10 cellular contexts compared by ENCODE assay signal in the genomic region with DNA sequence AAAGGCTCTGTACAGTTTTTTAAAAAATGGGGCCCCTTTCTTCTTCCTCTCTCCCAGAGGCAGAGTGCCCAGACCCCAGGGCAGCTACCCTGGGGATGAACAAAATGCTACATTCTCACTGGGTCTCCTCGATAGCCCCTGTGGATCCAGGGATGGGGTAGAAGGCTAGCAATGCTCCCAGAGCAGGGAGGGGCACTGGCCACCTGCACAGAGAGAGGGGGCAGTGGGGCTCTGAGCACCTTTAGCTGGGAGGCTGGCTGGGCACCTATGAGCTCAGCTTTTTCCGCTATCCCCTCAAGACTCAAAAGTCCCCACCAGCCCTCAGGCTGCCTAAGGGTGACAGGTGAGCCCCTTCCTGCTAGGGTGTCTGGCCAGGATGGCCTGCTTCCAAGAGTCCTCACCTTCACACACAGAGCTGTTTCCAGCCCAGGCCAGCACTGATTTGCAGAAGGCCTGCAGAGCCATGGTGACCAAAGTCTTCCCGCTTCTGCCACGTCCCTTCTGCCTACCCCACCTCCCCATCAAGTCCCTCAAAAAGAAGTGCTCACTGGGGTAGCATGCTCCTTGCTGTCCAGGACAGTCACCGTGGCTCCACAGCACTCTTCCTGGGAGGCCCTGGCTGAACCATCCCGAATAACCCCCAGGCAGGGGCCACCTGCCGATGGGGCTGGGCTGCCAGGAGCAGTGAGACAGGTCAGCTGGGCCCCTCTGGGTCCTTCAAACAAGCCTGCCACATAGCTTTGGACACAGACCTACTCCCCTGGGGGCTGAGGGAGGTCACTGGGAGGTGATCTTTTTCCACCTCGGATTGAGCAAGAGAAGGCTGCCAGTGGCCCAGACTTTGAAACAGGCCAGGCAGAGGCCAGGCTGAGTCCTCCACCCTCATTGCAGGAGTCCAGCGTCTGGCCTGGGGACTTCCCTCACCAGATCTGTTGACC. TPM values are rescaled to one million over a fixed set of nuclear protein-coding genes. Genes with fewer than 3 reads are reported as not detected.
DNase-seq lines count a peak whose midpoint lies in the region; TF ChIP-seq lines count a peak whose summit lies in the region.
"Had no signal": no experiment of that assay in that cellular context is flagged by ENCODE, and none has a peak within 500 bp of the region (broad histone marks: within the 10 kb centered on the region; RNA-seq: fewer than 3 reads in every experiment).

No MANE protein-coding gene starts in this region.

- peak overlapping the region; percentile 93 for H2BK15ac ChIP-seq in mesenchymal stem cell (ENCODE audit: low read depth, poor library complexity, severe bottlenecking)

- 74% methylated on average over 9 of the region's 9 CpGs for WGBS in mammary epithelial cell (ENCODE audit: low coverage, missing lambda C conversion rate)
- 52% methylated on average over 8 of the region's 9 CpGs for WGBS in mesenchymal stem cell
- 74 to 84% methylated on average over 7 to 9 of the region's 9 CpGs for WGBS in testis, 2 donors

- H3K23ac ChIP-seq in mesenchymal stem cell (ENCODE audit: low read length in 2 of 2), result peak overlapping the region in 1 of 2 experiments; percentile 75

- peak overlapping the region; percentile 46 to 81 for H3K27ac ChIP-seq in breast epithelium
- H3K27ac ChIP-seq in mammary epithelial cell (ENCODE audit: insufficient read depth, low read depth, low read length), result no peak overlapping the region
- peak overlapping the region in 1 of 2 donors; percentile 21 for H3K27ac ChIP-seq in coronary artery
- H3K27ac ChIP-seq in mesenchymal stem cell (ENCODE audit: low read length, poor library complexity, severe bottlenecking), result peak overlapping the region; percentile 78
- peak overlapping the region; percentile 65 for H3K27ac ChIP-seq in vagina
- H3K27ac ChIP-seq in testis, result no peak overlapping the region

- H2BK120ac ChIP-seq in mesenchymal stem cell (ENCODE audit: low read depth, low read length), result peak overlapping the region; percentile 98

- H3K14ac ChIP-seq in mesenchymal stem cell (ENCODE audit: low read length in 2 of 2), result peak overlapping the region in 1 of 2 experiments; percentile 61

- H3K79me1 ChIP-seq in mesenchymal stem cell (replicated peaks; ENCODE audit: low read length, poor library complexity, severe bottlenecking), result peaks cover 5% of the 10 kb centered on the region

- H3K36me3 ChIP-seq in breast epithelium (no peaks in the 10 kb centered on the region), mammary epithelial cell (ENCODE audit: insufficient read depth, low read length) (no peaks in the 10 kb centered on the region), mesenchymal stem cell (ENCODE audit: control insufficient read depth in 1 of 2, insufficient read depth in 2 of 2, low read depth in 1 of 2, low read length in 2 of 2) (peaks cover 5 to 28% of the 10 kb centered on the region in 2 experiments), vagina (peaks cover 0 to 10% of the 10 kb centered on the region in 2 donors), testis (ENCODE audit: low read depth, missing control alignments) (no peaks in the 10 kb centered on the region)

- H2BK12ac ChIP-seq in mesenchymal stem cell (ENCODE audit: low read length in 2 of 2), result peak overlapping the region; percentile 98 to 100

- H4K20me1 ChIP-seq in mammary epithelial cell (ENCODE audit: insufficient read depth, low read length), result no peaks in the 10 kb centered on the region

- TF ChIP-seq POLR2A in breast epithelium (IDR thresholded peaks at IDR 0.05), result no peak
- TF ChIP-seq POLR2A in vagina (IDR thresholded peaks at IDR 0.05), result no peak
- TF ChIP-seq POLR2A in testis (IDR thresholded peaks at IDR 0.05), result no peak

- in situ Hi-C loops in mammary epithelial cell (cut with MboI; ENCODE audit: low sequenced_read_pairs in 2 of 2), result no loop called here

- H3K18ac ChIP-seq in mesenchymal stem cell (ENCODE audit: low read depth in 1 of 2, low read length in 2 of 2), result peak overlapping the region; percentile 96 to 97

- no peak overlapping the region for H2AFZ ChIP-seq in mammary epithelial cell (ENCODE audit: low read depth, low read length)
- no peak overlapping the region for H2AFZ ChIP-seq in mesenchymal stem cell (ENCODE audit: low read depth, low read length)

- H3K4me3 ChIP-seq in breast epithelium (no peak overlapping the region), mammary epithelial cell (replicated peaks in 1 of 3; ENCODE audit: insufficient read depth in 1 of 3, low read depth in 2 of 3, low read length in 3 of 3) (no peak overlapping the region), coronary artery (no peak overlapping the region), mesenchymal stem cell (ENCODE audit: insufficient read depth in 1 of 2, low read depth in 1 of 2, low read length in 2 of 2) (no peak overlapping the region), vagina (no peak overlapping the region), testis (no peak overlapping the region)

- BruUV-seq in mammary epithelial cell (replicated peaks; lab: Mats Ljungman, UMichigan), result no TSS peak

- peak overlapping the region; percentile 98 for H4K91ac ChIP-seq in mesenchymal stem cell (ENCODE audit: low read length)

- intact Hi-C loops in breast epithelium (cut with DNase I; ENCODE audit: low total_unique reads), result no loop called here
- intact Hi-C loops in mammary epithelial cell (cut with micrococcal nuclease), result no loop called here
- intact Hi-C loops in vagina (cut with DNase I), result no loop called here
- intact Hi-C loops in testis (cut with DNase I; ENCODE audit: low total_unique reads), result no loop called here

- H3K4me2 ChIP-seq in mammary epithelial cell (ENCODE audit: insufficient read depth, low read depth, low read length) (no peak overlapping the region), mesenchymal stem cell (ENCODE audit: low read length, poor library complexity, severe bottlenecking) (no peak overlapping the region)

- TF ChIP-seq CTCF in breast epithelium (IDR thresholded peaks at IDR 0.05), result no peak
- TF ChIP-seq CTCF in mammary epithelial cell (conservative IDR thresholded peaks at IDR 0.05 in 1 of 2, IDR thresholded peaks at IDR 0.05 in 1 of 2; ENCODE audit: extremely low read depth in 1 of 2, insufficient read depth in 1 of 2, low read depth in 1 of 2, low read length in 2 of 2), result no peak
- TF ChIP-seq CTCF in coronary artery (IDR thresholded peaks at IDR 0.05), result no peak
- no peak for TF ChIP-seq CTCF in vagina (IDR thresholded peaks at IDR 0.05)
- no peak for TF ChIP-seq CTCF in testis (IDR thresholded peaks at IDR 0.05)

- CTCF ChIA-PET in mammary epithelial cell (lab: Charles Lee; ENCODE audit: low non-redundant PET), result no interaction called here

- DNase-seq in breast epithelium (ENCODE audit: low spot score in 2 of 2) (no peak), mammary epithelial cell (no peak), coronary artery (ENCODE audit: low spot score) (peak; percentile 77), mesenchymal stem cell (peak; percentile 89), vagina (ENCODE audit: extremely low spot score in 2 of 2) (no peak), NCI-H774 (lab: John Stamatoyannopoulos, UW) (no peak), testis (no peak)
- no peak for DNase-seq in activated T-cell treated with anti-CD3 and anti-CD28 coated beads, Interleukin-2, amount 50 U/mL, for 48 hours
- DNase-seq: anterior cingulate cortex, erythroblast had no signal

- H3K79me2 ChIP-seq in mammary epithelial cell (ENCODE audit: insufficient read depth, low read length), result no peaks in the 10 kb centered on the region

- H2BK5ac ChIP-seq in mesenchymal stem cell (ENCODE audit: low read depth, low read length, poor library complexity, severe bottlenecking), result peak overlapping the region; percentile 92

- peak overlapping the region; percentile 69 to 92 for H3K4ac ChIP-seq in mesenchymal stem cell (ENCODE audit: low read depth in 1 of 2, low read length in 2 of 2)

- dilution Hi-C loops in mammary epithelial cell (cut with HindIII; ENCODE audit: low sequenced_read_pairs), result no loop called here

- peak overlapping the region; percentile 87 for H4K8ac ChIP-seq in mesenchymal stem cell (ENCODE audit: low read length)

- H2AK5ac ChIP-seq in mesenchymal stem cell (ENCODE audit: low read length, severe bottlenecking), result peak overlapping the region; percentile 94

- H3K9me3 ChIP-seq in breast epithelium (no peaks in the 10 kb centered on the region), mammary epithelial cell (replicated peaks; ENCODE audit: insufficient read depth, low read length) (no peaks in the 10 kb centered on the region), mesenchymal stem cell (ENCODE audit: control insufficient read depth, low read length) (no peaks in the 10 kb centered on the region), vagina (no peaks in the 10 kb centered on the region), testis (no peaks in the 10 kb centered on the region)

- H3K27me3 ChIP-seq in breast epithelium, result no peaks in the 10 kb centered on the region
- H3K27me3 ChIP-seq in mammary epithelial cell (ENCODE audit: insufficient read depth, low read length), result no peaks in the 10 kb centered on the region
- no peaks in the 10 kb centered on the region for H3K27me3 ChIP-seq in mesenchymal stem cell (ENCODE audit: control insufficient read depth in 1 of 2, insufficient read depth in 1 of 2, low read length in 2 of 2)
- no peaks in the 10 kb centered on the region for H3K27me3 ChIP-seq in vagina
- H3K27me3 ChIP-seq in testis, result no peaks in the 10 kb centered on the region

- peaks cover 9 to 25% of the 10 kb centered on the region in 2 donors for H3K4me1 ChIP-seq in breast epithelium
- H3K4me1 ChIP-seq in mammary epithelial cell (ENCODE audit: insufficient read depth, low read length), result no peaks in the 10 kb centered on the region
- peaks cover 52% of the 10 kb centered on the region for H3K4me1 ChIP-seq in mesenchymal stem cell (ENCODE audit: control insufficient read depth, insufficient read depth, low read depth, low read length)
- H3K4me1 ChIP-seq in vagina, result peaks cover 76% of the 10 kb centered on the region
- peaks cover 39% of the 10 kb centered on the region for H3K4me1 ChIP-seq in testis

- H3K9ac ChIP-seq in mammary epithelial cell (ENCODE audit: insufficient read depth, low read length) (no peak overlapping the region), mesenchymal stem cell (ENCODE audit: low read length) (no peak overlapping the region)

RNA-seq across cellular contexts. Expression of gene BMF, which starts 20.4 kb away (rescaled TPM):
- 10 to 100 TPM in 1 of 3 donors, 1 to 10 TPM in 2; 8.2 to 24.4 (median 9.3) TPM for total RNA-seq in breast epithelium
- total RNA-seq in mammary epithelial cell, result 1 to 10 TPM; 1.5 to 2.2 TPM
- 0.22 TPM for polyA plus RNA-seq in mammary epithelial cell
- polyA minus RNA-seq in mammary epithelial cell, result not detected
- 18.5 TPM for polyA plus RNA-seq in mesenchymal stem cell (2013, experiment 1 of 2)
- 17.8 TPM for polyA plus RNA-seq in mesenchymal stem cell (2013, experiment 2 of 2)
- 2.9 TPM for total RNA-seq in vagina
- 1 to 10 TPM; 6.9 to 7.7 TPM for total RNA-seq in testis
- 4.9 TPM for polyA plus RNA-seq in testis (ENCODE audit: insufficient read depth, low read depth, low replicate concordance)

RNA-seq across cellular contexts. Expression of gene SRP14, which starts 49.3 kb away (rescaled TPM):
- total RNA-seq in breast epithelium, result 100 to 1,000 TPM; 279 to 310 (median 299) TPM
- total RNA-seq in mammary epithelial cell, result 100 to 1,000 TPM in 1 of 2 donors, 10 to 100 TPM in 1; 85.7 to 148 TPM
- polyA plus RNA-seq in mammary epithelial cell, result 231 TPM
- 50.4 TPM for polyA minus RNA-seq in mammary epithelial cell
- 684 TPM for polyA plus RNA-seq in mesenchymal stem cell (2013, experiment 1 of 2)
- polyA plus RNA-seq in mesenchymal stem cell (2013, experiment 2 of 2), result 720 TPM
- total RNA-seq in vagina, result 409 TPM
- total RNA-seq in testis, result 100 to 1,000 TPM; 277 to 410 TPM
- polyA plus RNA-seq in testis (ENCODE audit: insufficient read depth, low read depth, low replicate concordance), result 359 TPM

Comparison
In these comparisons a context has a peak if more than half of its experiments do, and no peak if none do; other contexts are left out.
1. H3K27ac ChIP-seq: peak in breast epithelium (2 of 2), mesenchymal stem cell (single experiment) and vagina (single experiment); none in mammary epithelial cell (single experiment) and testis (0 of 2).
2. DNase-seq: peak in coronary artery (single experiment) and mesenchymal stem cell (single experiment); none in breast epithelium (0 of 2), mammary epithelial cell (single experiment), vagina (0 of 2), NCI-H774 (single experiment), testis (single experiment) and activated T-cell treated with anti-CD3 and anti-CD28 coated beads, Interleukin-2, amount 50 U/mL, for 48 hours (0 of 2).